Comparison of ENCODE assay signal across 8 cellular contexts in genomic region chr9:91302831-91303230, GRCh38. TPM values are rescaled to one million over a fixed set of nuclear protein-coding genes. Genes with fewer than 3 reads are reported as not detected.
DNase-seq lines count a peak whose midpoint lies in the region; ATAC-seq and TF ChIP-seq lines count a peak whose summit lies in the region.
"Had no signal": no experiment of that assay in that cellular context is flagged by ENCODE, and none has a peak within 500 bp of the region (broad histone marks: within the 10 kb centered on the region; RNA-seq: fewer than 3 reads in every experiment).

No MANE protein-coding gene starts in this region.

- in situ Hi-C loops in KBM-7 (cut with MboI; ENCODE audit: low pct_unique_long_range_greater_than_20kb, low sequenced_read_pairs), result no loop called here
- in situ Hi-C loops in astrocyte of the spinal cord (cut with HindIII; ENCODE audit: low sequenced_read_pairs), result no loop called here
- in situ Hi-C loops in transverse colon (cut with MboI; ENCODE audit: low pct_ligation_motif_present in 1 of 4, low pct_unique_long_range_greater_than_20kb in 1 of 4, low sequenced_read_pairs in 3 of 4), result no loop called here

- H3K36me3 ChIP-seq in kidney epithelial cell (ENCODE audit: control insufficient read depth, insufficient read depth, low read length) (no peaks in the 10 kb centered on the region), transverse colon (no peaks in the 10 kb centered on the region)

- DNase-seq in KBM-7 (peak; percentile 65), astrocyte of the spinal cord (ENCODE audit: low read depth, low spot score) (peak; percentile 86), kidney epithelial cell (ENCODE audit: low read depth) (peak; percentile 41), transverse colon (no peak), NCI-H524 treated with DMSO at 0.1 percent for 48 hours (lab: John Stamatoyannopoulos, UW) (no peak)
- DNase-seq: NK-92 treated with Interleukin-12 subunit alpha and Interleukin-12 subunit beta, amount 100 ng/mL, for 24 hours had no signal

- no peak for TF ChIP-seq EP300 in transverse colon (IDR thresholded peaks at IDR 0.05; ENCODE audit: low read depth)

- 48 to 54% methylated on average over 4 of the region's 4 CpGs for WGBS in transverse colon (ENCODE audit: low coverage in 1 of 2), 2 donors

- H3K9me3 ChIP-seq in transverse colon, result no peaks in the 10 kb centered on the region

- peaks cover 0 to 34% (median 11%) of the 10 kb centered on the region in 4 donors for H3K4me1 ChIP-seq in transverse colon

- peak overlapping the region; percentile 58 to 75 (median 63) for H3K27ac ChIP-seq in transverse colon

- intact Hi-C loops in transverse colon (cut with DNase I; ENCODE audit: low total_unique reads), result no loop called here

- H3K27me3 ChIP-seq in kidney epithelial cell (ENCODE audit: control insufficient read depth, insufficient read depth, low read length) (no peaks in the 10 kb centered on the region), transverse colon (no peaks in the 10 kb centered on the region)

- ATAC-seq in GM19035 (IDR thresholded peaks at IDR 0.05; ENCODE audit: unreplicated experiment) (no peak), GM21786 (IDR thresholded peaks at IDR 0.05; ENCODE audit: unreplicated experiment) (no peak)

- TF ChIP-seq CTCF in astrocyte of the spinal cord (IDR thresholded peaks at IDR 0.05; ENCODE audit: low read depth, low read length), result no peak
- no peak for TF ChIP-seq CTCF in kidney epithelial cell (IDR thresholded peaks at IDR 0.05; ENCODE audit: insufficient read depth, low read length, poor library complexity, severe bottlenecking)
- TF ChIP-seq CTCF in transverse colon (IDR thresholded peaks at IDR 0.05), result no peak

- H3K4me3 ChIP-seq in astrocyte of the spinal cord (ENCODE audit: low read depth, low read length) (no peak overlapping the region), kidney epithelial cell (ENCODE audit: low read depth, low read length) (no peak overlapping the region), transverse colon (no peak overlapping the region)

- no peak for TF ChIP-seq POLR2A in transverse colon (IDR thresholded peaks at IDR 0.05)

RNA-seq across cellular contexts. Expression of gene AUH, which starts 58.9 kb away (rescaled TPM):
- total RNA-seq in kidney epithelial cell, result 11.3 and 16.6 TPM in 2 replicates
- 100 to 1,000 TPM in 2 of 4 donors, 10 to 100 TPM in 2; 55.0 to 136 (median 83.8) TPM for total RNA-seq in transverse colon

Comparison
In these comparisons a context has a peak if more than half of its experiments do, and no peak if none do; other contexts are left out.
1. DNase-seq: peak in KBM-7 (single experiment), astrocyte of the spinal cord (single experiment) and kidney epithelial cell (single experiment); none in transverse colon (single experiment) and NCI-H524 treated with DMSO at 0.1 percent for 48 hours (single experiment).